In the genomic region with DNA sequence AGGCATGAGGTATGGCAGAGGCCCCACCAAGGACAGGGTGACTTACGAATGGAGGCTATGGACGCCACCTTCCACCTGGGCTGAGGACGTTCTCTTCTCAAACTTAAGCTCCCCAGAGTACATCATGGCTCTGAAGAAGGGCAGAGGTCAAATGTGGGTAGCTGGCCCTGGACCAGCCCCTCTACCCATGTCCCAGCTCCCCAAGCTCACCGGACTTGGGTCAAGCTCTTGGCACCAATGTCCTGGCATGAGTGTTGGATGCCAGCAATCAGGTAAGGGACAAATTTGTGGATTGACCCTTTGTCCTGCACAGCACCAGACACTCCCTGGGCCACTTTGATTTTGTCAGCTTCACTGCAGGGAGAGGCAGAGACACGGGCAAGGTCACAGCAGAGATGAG, we compare ENCODE assay signal across 13 cellular contexts.
DNase-seq lines count a peak whose midpoint lies in the region; TF ChIP-seq lines count a peak whose summit lies in the region.
"Had no signal": no experiment of that assay in that cellular context is flagged by ENCODE, and none has a peak within 500 bp of the region (broad histone marks: within the 10 kb centered on the region; RNA-seq: fewer than 3 reads in every experiment).

No MANE protein-coding gene starts in this region.

- peak overlapping the region; percentile 55 to 98 (median 95) for H3K4me3 Mint-ChIP-seq in nephron

- H3K4me1 Mint-ChIP-seq in nephron, result peaks cover 40% of the 10 kb centered on the region

- H3K27ac ChIP-seq in VCaP, result peak overlapping the region; percentile 99
- H3K27ac ChIP-seq: HL-60 had no signal

- peaks cover 42% of the 10 kb centered on the region for H3K36me3 Mint-ChIP-seq in nephron (ENCODE audit: low read depth)

- in situ Hi-C loops in GM13976 (cut with MboI; ENCODE audit: low sequenced_read_pairs, unreplicated experiment), result no loop called here

- peak; percentile 61 for DNase-seq in activated CD8-positive, alpha-beta memory T cell treated with anti-CD3 and anti-CD28 coated beads for 24 hours
- no peak for DNase-seq in activated CD8-positive, alpha-beta memory T cell treated with anti-CD3 and anti-CD28 coated beads, Interleukin-2, amount 50 U/mL, for 4 hours
- DNase-seq in NCI-H2171 treated with DMSO at 0.1 percent for 48 hours (lab: John Stamatoyannopoulos, UW) (no peak), GM13976 (ENCODE audit: low spot score) (no peak)
- DNase-seq: cortex of kidney, HFFc6, hippocampal formation, left cardiac atrium, NCI-H446 treated with DMSO at 0.1 percent for 48 hours, substantia nigra had no signal

- H3K9me3 Mint-ChIP-seq in nephron, result no peaks in the 10 kb centered on the region

- H3K27ac Mint-ChIP-seq in nephron, result no peak overlapping the region

- no peaks in the 10 kb centered on the region for H3K27me3 Mint-ChIP-seq in nephron (ENCODE audit: low read depth)

- no peak for TF ChIP-seq CTCF in VCaP (conservative IDR thresholded peaks at IDR 0.05)
- no peak for TF ChIP-seq CTCF in nephron (IDR thresholded peaks at IDR 0.05; ENCODE audit: unreplicated experiment in 3 of 3)
- TF ChIP-seq CTCF in GM13976 (IDR thresholded peaks at IDR 0.05; ENCODE audit: borderline replicate concordance, control extremely low read depth, extremely low read depth, insufficient read depth, missing control alignments), result no peak
